In genomic region chr10:124206616-124207015, GRCh38 we compare ENCODE assay signal across 23 cellular contexts.
"Had no signal": no experiment of that assay in that cellular context is flagged by ENCODE, and none has a peak within 500 bp of the region (broad histone marks: within the 10 kb centered on the region; RNA-seq: fewer than 3 reads in every experiment).

No MANE protein-coding gene starts in this region.

- H3K27me3 ChIP-seq: dorsolateral prefrontal cortex, foreskin keratinocyte, neural progenitor cell had no signal

- H3K4me2 ChIP-seq: neural progenitor cell had no signal

- H2AFZ ChIP-seq: neural progenitor cell, parathyroid adenoma had no signal

- H3K36me3 ChIP-seq: neural progenitor cell, prostate gland had no signal

- H3K27ac ChIP-seq: dorsolateral prefrontal cortex, foreskin keratinocyte, neural progenitor cell, parathyroid adenoma, prostate gland, skin epidermis had no signal

- H3K4me3 ChIP-seq: dorsolateral prefrontal cortex, mucosa of descending colon, neural progenitor cell, prostate gland, skin epidermis had no signal

- H3K4me1 ChIP-seq: neural progenitor cell, parathyroid adenoma, prostate gland had no signal

- H3K79me2 ChIP-seq: parathyroid adenoma had no signal

- DNase-seq: central memory CD4-positive, alpha-beta T cell; cortex of kidney; effector CD8-positive, alpha-beta T cell; foreskin keratinocyte; immature natural killer cell; kidney; left cardiac atrium; mammary epithelial cell; mucosa of descending colon; natural killer cell; nucleus accumbens; stimulated activated CD4-positive, alpha-beta T cell treated with anti-CD3 and anti-CD28 coated beads, Interleukin-2, amount 100 ng/mL, for 24 hours; stimulated activated CD4-positive, alpha-beta T cell treated with anti-CD3 and anti-CD28 coated beads, Interleukin-4, amount 100 ng/mL, for 4 hours; stimulated activated naive B cell treated with anti-CD40 and anti-IgM and Interleukin-4, amounts not matched to agents 10 μg/mL and 1 μg/mL and 100 μg/mL, for 72 hours; stimulated activated naive CD8-positive, alpha-beta T cell treated with anti-CD3 and anti-CD28 coated beads, Interleukin-15, amount 100 ng/mL, for 72 hours; substantia nigra; trophoblast cell had no signal

- ATAC-seq: foreskin keratinocyte; left cardiac atrium; mucosa of descending colon; natural killer cell; sciatic nerve; stimulated activated naive B cell treated with anti-CD40 and anti-IgM and Interleukin-4, amounts not matched to agents 10 μg/mL and 1 μg/mL and 100 μg/mL, for 72 hours; stimulated activated naive CD8-positive, alpha-beta T cell treated with anti-CD3 and anti-CD28 coated beads, Interleukin-15, amount 100 ng/mL, for 72 hours had no signal

- H3K9me3 ChIP-seq: mucosa of descending colon, prostate gland had no signal
